Comparison of ENCODE assay signal across 8 cellular contexts in genomic region chr7:75914169-75914654, GRCh38. TPM values are rescaled to one million over a fixed set of nuclear protein-coding genes. Genes with fewer than 3 reads are reported as not detected.
DNase-seq lines count a peak whose midpoint lies in the region; ATAC-seq and TF ChIP-seq lines count a peak whose summit lies in the region.

No MANE protein-coding gene starts in this region.

- in situ Hi-C loops in gastrocnemius medialis (cut with MboI; ENCODE audit: low sequenced_read_pairs in 4 of 4): loop anchor here in 1 of 4 donors (10.0 kb wide), 1 partner anchor 81 kb away; the partner anchor contains the start of gene TMEM120A

- peak overlapping the region; percentile 84 for H3K4me2 ChIP-seq in SK-N-SH

- TF ChIP-seq CTCF in SK-N-SH (IDR thresholded peaks at IDR 0.05) (no peak), fibroblast of villous mesenchyme (IDR thresholded peaks at IDR 0.05; ENCODE audit: insufficient read depth, low read depth, low read length) (no peak), gastrocnemius medialis (IDR thresholded peaks at IDR 0.05 in 4 of 5, conservative IDR thresholded peaks at IDR 0.05 in 1 of 5) (no peak), omental fat pad (IDR thresholded peaks at IDR 0.05) (no peak)

- no peak for TF ChIP-seq EP300 in SK-N-SH (IDR thresholded peaks at IDR 0.05; ENCODE audit: borderline replicate concordance in 1 of 2, low read depth in 1 of 2, low read length in 1 of 2)

- peak overlapping the region; percentile 73 for H3K9ac ChIP-seq in SK-N-SH

- peak overlapping the region; percentile 89 for H2AFZ ChIP-seq in SK-N-SH (ENCODE audit: low read depth)

- POLR2A ChIA-PET in SK-N-SH (lab: Yijun Ruan, JAX): interaction anchor here (0.7 to 3.1 kb wide), 12 partner anchors 8 to 134 kb away, joined by 3 to 21 read pairs (median 5); partner anchors contain the start of genes MDH2, STYXL1 and TMEM120A

- H3K4me3 ChIP-seq in SK-N-SH (ENCODE audit: low read depth in 2 of 2, low read length in 1 of 2): peak overlapping the region; percentile 74 to 93
- H3K4me3 ChIP-seq in fibroblast of villous mesenchyme (ENCODE audit: low read depth, low read length): peak overlapping the region; percentile 95
- peak overlapping the region; percentile 82 to 100 (median 98) for H3K4me3 ChIP-seq in gastrocnemius medialis

- intact Hi-C loops in gastrocnemius medialis (cut with DNase I; ENCODE audit: low total_unique reads): loop anchor here (2.0 kb wide), 2 partner anchors 35 to 53 kb away; partner anchors contain the start of gene RHBDD2

- ATAC-seq in GM19035 (IDR thresholded peaks at IDR 0.05; ENCODE audit: unreplicated experiment) (peak; percentile 6), gastrocnemius medialis (no peak), GM18858 (IDR thresholded peaks at IDR 0.05; ENCODE audit: unreplicated experiment) (no peak), GM21528 (IDR thresholded peaks at IDR 0.05; ENCODE audit: low FRiP score, unreplicated experiment) (no peak), omental fat pad (ENCODE audit: low FRiP score) (no peak)

- peaks cover 5 to 10% of the 10 kb centered on the region in 2 experiments; a peak in 2 of 4 replicates for H3K4me1 ChIP-seq in SK-N-SH (ENCODE audit: control insufficient read depth in 1 of 2, insufficient read depth in 2 of 2, low read depth in 1 of 2, low read length in 1 of 2)
- H3K4me1 ChIP-seq in gastrocnemius medialis: peaks cover 28 to 31% of the 10 kb centered on the region in 2 donors

- DNase-seq in SK-N-SH (peak; percentile 51), fibroblast of villous mesenchyme (ENCODE audit: low read depth) (no peak), gastrocnemius medialis (no peak), omental fat pad (ENCODE audit: low spot score) (no peak)
- no peak for DNase-seq in activated effector memory CD4-positive, alpha-beta T cell treated with anti-CD3 and anti-CD28 coated beads, Interleukin-2, amount 50 U/mL, for 16 hours

- no peaks in the 10 kb centered on the region for H3K27me3 ChIP-seq in SK-N-SH (ENCODE audit: insufficient read depth)
- no peaks in the 10 kb centered on the region for H3K27me3 ChIP-seq in gastrocnemius medialis

- no peaks in the 10 kb centered on the region for H3K36me3 ChIP-seq in SK-N-SH (replicated peaks in 1 of 2; ENCODE audit: control insufficient read depth in 1 of 2, insufficient read depth in 2 of 2, low read length in 1 of 2)
- no peaks in the 10 kb centered on the region for H3K36me3 ChIP-seq in gastrocnemius medialis

- WGBS in SK-N-SH (ENCODE audit: low lambda C conversion rate): 35% methylated on average over 18 of the region's 18 CpGs

- H3K9me3 ChIP-seq in SK-N-SH: no peaks in the 10 kb centered on the region
- H3K9me3 ChIP-seq in gastrocnemius medialis: no peaks in the 10 kb centered on the region

- no peak for TF ChIP-seq RAD21 in SK-N-SH (IDR thresholded peaks at IDR 0.05; ENCODE audit: low read length)

- peaks cover 12% of the 10 kb centered on the region for H3F3A ChIP-seq in SK-N-SH (replicated peaks; ENCODE audit: insufficient read depth)

- TF ChIP-seq POLR2A in gastrocnemius medialis (IDR thresholded peaks at IDR 0.05): no peak

- no peaks in the 10 kb centered on the region for H3K9me2 ChIP-seq in SK-N-SH

- H3K79me2 ChIP-seq in SK-N-SH (ENCODE audit: insufficient read depth): peaks cover 39% of the 10 kb centered on the region

- no peaks in the 10 kb centered on the region; the same call in 1 of the 2 replicates for H4K20me1 ChIP-seq in SK-N-SH (ENCODE audit: insufficient read depth)

- CTCF ChIA-PET in SK-N-SH (lab: Yijun Ruan, JAX): interaction anchor here (0.9 to 2.9 kb wide), 5 partner anchors 11 to 400 kb away, joined by 3 to 13 read pairs (median 5); no protein-coding TSS in a partner anchor

- H3K27ac ChIP-seq in SK-N-SH (ENCODE audit: low read depth in 2 of 2, low read length in 1 of 2) (peak overlapping the region; percentile 57 to 79; a peak in 3 of 4 replicates), gastrocnemius medialis (peak overlapping the region; percentile 95 to 99 (median 96))

TF ChIP-seq in SK-N-SH, 30 proteins besides CTCF, POLR2A, EP300 and RAD21:
- TF ChIP-seq ZBTB33 (IDR thresholded peaks at IDR 0.05; ENCODE audit: borderline replicate concordance, low read depth): no peak
- TF ChIP-seq FOXJ3 (CRISPR knock-in tag; IDR thresholded peaks at IDR 0.05): no peak
- no peak for TF ChIP-seq RCOR1 (IDR thresholded peaks at IDR 0.05; ENCODE audit: low read length)
- TF ChIP-seq USF2 (IDR thresholded peaks at IDR 0.05; ENCODE audit: borderline replicate concordance, low read depth, low read length): no peak
- no peak for TF ChIP-seq TCF12 (IDR thresholded peaks at IDR 0.05)
- no peak for TF ChIP-seq TAF1 (IDR thresholded peaks at IDR 0.05; ENCODE audit: borderline replicate concordance, low read depth, low read length)
- no peak for TF ChIP-seq MEF2A (IDR thresholded peaks at IDR 0.05; ENCODE audit: borderline replicate concordance, low read depth)
- TF ChIP-seq CHD2 (IDR thresholded peaks at IDR 0.05; ENCODE audit: low read length, partially characterized antibody): no peak
- no peak for TF ChIP-seq FOSL2 (IDR thresholded peaks at IDR 0.05; ENCODE audit: borderline replicate concordance, low read depth)
- TF ChIP-seq IRF3 (IDR thresholded peaks at IDR 0.05; ENCODE audit: low read depth, low read length): no peak
- TF ChIP-seq POLR2AphosphoS5 (IDR thresholded peaks at IDR 0.05; ENCODE audit: low read depth, low read length): no peak
- TF ChIP-seq ELF1 (IDR thresholded peaks at IDR 0.05): no peak
- no peak for TF ChIP-seq RFX5 (IDR thresholded peaks at IDR 0.05; ENCODE audit: low read length)
- TF ChIP-seq MAX (IDR thresholded peaks at IDR 0.05; ENCODE audit: low read depth): no peak
- no peak for TF ChIP-seq YY1 (IDR thresholded peaks at IDR 0.05; ENCODE audit: low read depth)
- no peak for TF ChIP-seq FOXM1 (IDR thresholded peaks at IDR 0.05; ENCODE audit: low read depth)
- no peak for TF ChIP-seq GABPA (IDR thresholded peaks at IDR 0.05; ENCODE audit: low read depth)
- TF ChIP-seq RXRA (IDR thresholded peaks at IDR 0.05; ENCODE audit: borderline replicate concordance, low read depth): no peak
- TF ChIP-seq GATA2 (CRISPR knock-in tag; IDR thresholded peaks at IDR 0.05): no peak

RNA-seq across cellular contexts. Expression of gene POR, which starts 0.7 kb away (rescaled TPM):
- polyA plus RNA-seq in SK-N-SH (2012; rRNA removed): 55.8 and 68.7 TPM in 2 replicates
- polyA plus RNA-seq in SK-N-SH (2012; cell fraction: cytosol; rRNA removed): 22.1 and 32.8 TPM in 2 replicates
- 129 and 157 TPM in 2 replicates for polyA plus RNA-seq in SK-N-SH (2012; cell fraction: nucleus; rRNA removed)
- total RNA-seq in fibroblast of villous mesenchyme (77.0 and 90.7 TPM in 2 replicates), gastrocnemius medialis (100 to 1,000 TPM in 3 of 4 donors, 10 to 100 TPM in 1; 85.7 to 218 (median 115) TPM), omental fat pad (100 to 1,000 TPM; 105 to 243 (median 150) TPM)

RNA-seq across cellular contexts. Expression of gene RHBDD2, which starts 35.4 kb away (rescaled TPM):
- 68.8 and 77.6 TPM in 2 replicates for polyA plus RNA-seq in SK-N-SH (2012; rRNA removed)
- polyA plus RNA-seq in SK-N-SH (2012; cell fraction: cytosol; rRNA removed): 29.3 and 44.2 TPM in 2 replicates
- 71.0 and 91.8 TPM in 2 replicates for polyA plus RNA-seq in SK-N-SH (2012; cell fraction: nucleus; rRNA removed)
- total RNA-seq in fibroblast of villous mesenchyme: 20.7 and 26.1 TPM in 2 replicates
- total RNA-seq in gastrocnemius medialis: 10 to 100 TPM; 28.5 to 52.1 (median 38.2) TPM
- 10 to 100 TPM; 31.8 to 51.9 (median 33.0) TPM for total RNA-seq in omental fat pad
